ENCODE assay signal across 1 cellular context in genomic region chr4:87884976-87885574, GRCh38.
TF ChIP-seq lines count a peak whose summit lies in the region.

No MANE protein-coding gene starts in this region.

TF ChIP-seq in H1, 55 proteins besides CTCF, POLR2A, EP300 and RAD21:
- TF ChIP-seq KDM1A (IDR thresholded peaks at IDR 0.05; ENCODE audit: borderline replicate concordance, low read length) (no peak), NRF1 (IDR thresholded peaks at IDR 0.05; ENCODE audit: low read depth, low read length) (no peak), TAF7 (optimal IDR thresholded peaks at IDR 0.05; ENCODE audit: borderline replicate concordance, low read depth, low read length) (no peak), BCL11A (IDR thresholded peaks at IDR 0.05; ENCODE audit: low read depth in 2 of 2, low read length in 2 of 2) (no peak), KDM4A (IDR thresholded peaks at IDR 0.05; ENCODE audit: low read depth, low read length, severe bottlenecking) (no peak), TBP (IDR thresholded peaks at IDR 0.05; ENCODE audit: low read depth, low read length) (no peak), USF2 (IDR thresholded peaks at IDR 0.05; ENCODE audit: low read length) (no peak), SIX5 (IDR thresholded peaks at IDR 0.05; ENCODE audit: low read depth, low read length) (no peak), SP4 (IDR thresholded peaks at IDR 0.05; ENCODE audit: low read length) (no peak), SAP30 (IDR thresholded peaks at IDR 0.05; ENCODE audit: insufficient read depth, insufficient replicate concordance, low read length) (no peak)
- TF ChIP-seq, protein P1, sequence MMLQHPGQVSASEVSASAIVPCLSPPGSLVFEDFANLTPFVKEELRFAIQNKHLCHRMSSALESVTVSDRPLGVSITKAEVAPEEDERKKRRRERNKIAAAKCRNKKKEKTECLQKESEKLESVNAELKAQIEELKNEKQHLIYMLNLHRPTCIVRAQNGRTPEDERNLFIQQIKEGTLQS (IDR thresholded peaks at IDR 0.05; ENCODE audit: insufficient read depth, low read depth, low read length) = no peak
- TF ChIP-seq, protein P2, sequence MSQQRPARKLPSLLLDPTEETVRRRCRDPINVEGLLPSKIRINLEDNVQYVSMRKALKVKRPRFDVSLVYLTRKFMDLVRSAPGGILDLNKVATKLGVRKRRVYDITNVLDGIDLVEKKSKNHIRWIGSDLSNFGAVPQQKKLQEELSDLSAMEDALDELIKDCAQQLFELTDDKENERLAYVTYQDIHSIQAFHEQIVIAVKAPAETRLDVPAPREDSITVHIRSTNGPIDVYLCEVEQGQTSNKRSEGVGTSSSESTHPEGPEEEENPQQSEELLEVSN (IDR thresholded peaks at IDR 0.05) = no peak
